In the genomic region with DNA sequence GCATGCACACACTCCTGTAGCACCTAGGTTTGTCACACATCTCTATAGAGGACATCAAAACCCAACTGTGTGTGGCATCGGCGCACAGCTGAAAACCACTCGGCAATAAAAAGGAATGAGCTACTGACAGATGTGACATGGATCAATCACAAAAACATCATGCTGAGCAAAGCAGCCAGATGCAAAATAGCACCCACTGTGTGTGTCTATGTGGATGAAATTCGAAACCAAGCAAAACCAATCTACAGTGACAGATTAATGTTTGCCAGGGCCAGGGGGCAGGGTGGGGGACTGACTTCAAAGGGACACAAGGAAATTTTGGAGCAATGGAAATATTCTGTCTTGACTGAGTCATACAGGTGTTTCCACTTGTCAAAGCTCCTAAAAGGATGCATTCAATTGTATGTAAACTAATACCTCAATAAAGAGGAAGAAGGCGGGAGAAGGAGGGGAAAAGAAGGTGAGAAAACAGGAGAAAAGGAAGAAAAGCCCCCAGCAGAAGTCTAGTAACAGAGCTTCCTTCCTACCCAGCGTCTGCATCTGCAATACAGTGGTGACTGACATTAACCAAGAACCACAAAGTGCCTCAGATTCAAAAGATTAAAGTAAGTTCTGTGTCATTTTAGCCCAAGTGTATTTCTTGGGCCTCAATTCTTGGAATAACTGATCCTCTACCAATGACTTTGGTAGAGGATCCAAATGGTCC, we compare ENCODE assay signal across 10 cellular contexts. TPM values are rescaled to one million over a fixed set of nuclear protein-coding genes. Genes with fewer than 3 reads are reported as not detected.
DNase-seq lines count a peak whose midpoint lies in the region; ATAC-seq and TF ChIP-seq lines count a peak whose summit lies in the region.
"Had no signal": no experiment of that assay in that cellular context is flagged by ENCODE, and none has a peak within 500 bp of the region (broad histone marks: within the 10 kb centered on the region; RNA-seq: fewer than 3 reads in every experiment).

No MANE protein-coding gene starts in this region.

- H3K36me3 ChIP-seq in Caco-2 (ENCODE audit: control insufficient read depth, insufficient read depth, low read length): no peaks in the 10 kb centered on the region
- H3K36me3 ChIP-seq in suprapubic skin: peaks cover 4% of the 10 kb centered on the region
- no peaks in the 10 kb centered on the region for H3K36me3 ChIP-seq in left ventricle myocardium inferior

- H3K27ac ChIP-seq in suprapubic skin: no peak overlapping the region
- H3K27ac ChIP-seq in left ventricle myocardium inferior (replicated peaks): no peak overlapping the region

- DNase-seq in Caco-2: no peak
- peak; percentile 26 for DNase-seq in T-helper 2 cell treated with Interferon-gamma antibody and Interleukin-4, amounts not matched to agents 5 μg/mL and 100 μg/mL, for 36 hours (ENCODE audit: low spot score)
- peak; percentile 47 for DNase-seq in iPS-NIHi11 (ENCODE audit: low spot score)
- DNase-seq in suprapubic skin (ENCODE audit: low spot score in 2 of 2): no peak
- DNase-seq in erythroblast (lab: John Stamatoyannopoulos, UW): no peak
- DNase-seq in left ventricle myocardium inferior: no peak
- DNase-seq: dorsolateral prefrontal cortex, RPMI8226 had no signal

- no peak overlapping the region for H3K4me3 Mint-ChIP-seq in Caco-2 (ENCODE audit: unreplicated experiment)
- peak overlapping the region; percentile 51 for H3K4me3 Mint-ChIP-seq in T-helper 2 cell treated with Interferon-gamma antibody and Interleukin-4, amounts not matched to agents 5 μg/mL and 100 μg/mL, for 36 hours

- WGBS in suprapubic skin: 44% methylated on average over 6 of the region's 6 CpGs

- BruUV-seq in Caco-2 (replicated peaks; lab: Mats Ljungman, UMichigan): no TSS peak

- no peaks in the 10 kb centered on the region for H3K9me3 ChIP-seq in Caco-2
- no peaks in the 10 kb centered on the region for H3K9me3 ChIP-seq in suprapubic skin
- no peaks in the 10 kb centered on the region for H3K9me3 ChIP-seq in left ventricle myocardium inferior (replicated peaks)

- TF ChIP-seq CTCF in Caco-2 (IDR thresholded peaks at IDR 0.05; ENCODE audit: insufficient read depth in 1 of 2, low read depth in 1 of 2, low read length in 1 of 2, severe bottlenecking in 1 of 2, unreplicated experiment in 1 of 2) (no peak), suprapubic skin (IDR thresholded peaks at IDR 0.05) (no peak), left ventricle myocardium inferior (IDR thresholded peaks at IDR 0.05; ENCODE audit: borderline replicate concordance) (no peak)

- H3K9me3 Mint-ChIP-seq in Caco-2 (ENCODE audit: unreplicated experiment): no peaks in the 10 kb centered on the region
- no peaks in the 10 kb centered on the region for H3K9me3 Mint-ChIP-seq in T-helper 2 cell treated with Interferon-gamma antibody and Interleukin-4, amounts not matched to agents 5 μg/mL and 100 μg/mL, for 36 hours

- TF ChIP-seq EP300 in suprapubic skin (IDR thresholded peaks at IDR 0.05): no peak

- TF ChIP-seq POLR2A in suprapubic skin (IDR thresholded peaks at IDR 0.05) (no peak), erythroblast (IDR thresholded peaks at IDR 0.05; ENCODE audit: low read length) (no peak)

- POLR2A ChIA-PET in Caco-2 (lab: Charles Lee): no interaction called here

- peaks cover 35% of the 10 kb centered on the region for H3K4me1 Mint-ChIP-seq in Caco-2 (ENCODE audit: low read depth, unreplicated experiment)
- H3K4me1 Mint-ChIP-seq in T-helper 2 cell treated with Interferon-gamma antibody and Interleukin-4, amounts not matched to agents 5 μg/mL and 100 μg/mL, for 36 hours (ENCODE audit: low read depth): peaks cover 32% of the 10 kb centered on the region

- peak overlapping the region; percentile 12 for H3K27ac Mint-ChIP-seq in Caco-2 (ENCODE audit: unreplicated experiment)
- peak overlapping the region; percentile 58 for H3K27ac Mint-ChIP-seq in T-helper 2 cell treated with Interferon-gamma antibody and Interleukin-4, amounts not matched to agents 5 μg/mL and 100 μg/mL, for 36 hours

- H3K4me1 ChIP-seq in Caco-2 (peaks cover 32% of the 10 kb centered on the region), suprapubic skin (peaks cover 65% of the 10 kb centered on the region), left ventricle myocardium inferior (peaks cover 72% of the 10 kb centered on the region)

- peaks cover 70% of the 10 kb centered on the region for H3K36me3 Mint-ChIP-seq in Caco-2 (ENCODE audit: insufficient read depth, unreplicated experiment)
- peaks cover 19% of the 10 kb centered on the region for H3K36me3 Mint-ChIP-seq in T-helper 2 cell treated with Interferon-gamma antibody and Interleukin-4, amounts not matched to agents 5 μg/mL and 100 μg/mL, for 36 hours (ENCODE audit: low read depth)

- no peaks in the 10 kb centered on the region for H3K27me3 Mint-ChIP-seq in Caco-2 (ENCODE audit: insufficient read depth, unreplicated experiment)
- H3K27me3 Mint-ChIP-seq in T-helper 2 cell treated with Interferon-gamma antibody and Interleukin-4, amounts not matched to agents 5 μg/mL and 100 μg/mL, for 36 hours (ENCODE audit: low read depth): no peaks in the 10 kb centered on the region

- H3K27me3 ChIP-seq in Caco-2 (replicated peaks; ENCODE audit: control insufficient read depth, insufficient read depth, low read length) (no peaks in the 10 kb centered on the region), suprapubic skin (no peaks in the 10 kb centered on the region), left ventricle myocardium inferior (ENCODE audit: low read depth) (no peaks in the 10 kb centered on the region)
- H3K27me3 ChIP-seq: dorsolateral prefrontal cortex had no signal

- CTCF ChIA-PET in Caco-2 (lab: Charles Lee): no interaction called here

- H3K4me3 ChIP-seq in Caco-2 (ENCODE audit: low read depth, low read length) (no peak overlapping the region), suprapubic skin (no peak overlapping the region), left ventricle myocardium inferior (no peak overlapping the region)
- H3K4me3 ChIP-seq: dorsolateral prefrontal cortex had no signal

- ATAC-seq in HG02642 (IDR thresholded peaks at IDR 0.05; ENCODE audit: poor library complexity, unreplicated experiment) (peak; percentile 62), GM21737 (IDR thresholded peaks at IDR 0.05; ENCODE audit: unreplicated experiment) (no peak)

- intact Hi-C loops in Caco-2 (cut with micrococcal nuclease; ENCODE audit: unreplicated experiment) (no loop called here), left ventricle myocardium inferior (cut with micrococcal nuclease) (no loop called here)

RNA-seq across cellular contexts. Expression of gene PACSIN2, which starts 49.8 kb away (rescaled TPM):
- total RNA-seq in Caco-2 (2022) (122 and 126 TPM in 2 replicates), suprapubic skin (10 to 100 TPM; 38.9 to 74.8 (median 55.3) TPM), left ventricle myocardium inferior (64.8 TPM)

Comparison
In these comparisons a context has a peak if more than half of its experiments do, and no peak if none do; other contexts are left out.
1. DNase-seq: peak in T-helper 2 cell treated with Interferon-gamma antibody and Interleukin-4, amounts not matched to agents 5 μg/mL and 100 μg/mL, for 36 hours (single experiment) and iPS-NIHi11 (single experiment); none in Caco-2 (0 of 2), suprapubic skin (0 of 2), erythroblast (0 of 2) and left ventricle myocardium inferior (single experiment).